ENCODE assay signal across 16 cellular contexts in genomic region chr9:6459718-6460117, GRCh38. TPM values are rescaled to one million over a fixed set of nuclear protein-coding genes. Genes with fewer than 3 reads are reported as not detected.
DNase-seq lines count a peak whose midpoint lies in the region; ATAC-seq, FAIRE-seq and TF ChIP-seq lines count a peak whose summit lies in the region.
"Had no signal": no experiment of that assay in that cellular context is flagged by ENCODE, and none has a peak within 500 bp of the region (broad histone marks: within the 10 kb centered on the region; RNA-seq: fewer than 3 reads in every experiment).

No MANE protein-coding gene starts in this region.

- DNase-seq in GM10266 (ENCODE audit: extremely low spot score) (no peak), GM18507 (ENCODE audit: extremely low spot score, insufficient read length, low read depth) (no peak), GM19239 (ENCODE audit: insufficient read length, low spot score) (no peak), endodermal cell (no peak)
- DNase-seq: BE2C; CD4-positive, alpha-beta memory T cell; DMS79; HCEC 1CT; HFFc6; KG1 had no signal

- peaks cover 39% of the 10 kb centered on the region for H3K36me3 Mint-ChIP-seq in endodermal cell (ENCODE audit: low read depth)

- H3K9ac ChIP-seq in endodermal cell (ENCODE audit: extremely low read depth, low read length, poor library complexity, severe bottlenecking), result no peak overlapping the region

- no peaks in the 10 kb centered on the region for H3K27me3 Mint-ChIP-seq in endodermal cell (ENCODE audit: insufficient read depth)
- H3K27me3 Mint-ChIP-seq: CD4-positive, alpha-beta memory T cell; IgD-negative memory B cell had no signal

- 96 to 100% methylated on average over 4 to 5 of the region's 5 CpGs for WGBS in endodermal cell (ENCODE audit: insufficient coverage in 1 of 2, insufficient read length in 1 of 2), 2 experiments

- H3K27ac ChIP-seq in endodermal cell (ENCODE audit: low read depth, low read length), result no peak overlapping the region
- H3K27ac ChIP-seq: A549, C4-2B had no signal

- TF ChIP-seq CTCF in GM10266 (IDR thresholded peaks at IDR 0.05; ENCODE audit: control insufficient read depth, insufficient read depth, low read depth, missing control alignments) (peak; percentile 1), endodermal cell (conservative IDR thresholded peaks at IDR 0.05) (no peak)

- peaks cover 37% of the 10 kb centered on the region for H3K36me3 ChIP-seq in endodermal cell (ENCODE audit: control insufficient read depth, insufficient read depth, low read length)

- peaks cover 7% of the 10 kb centered on the region for H3K9me3 Mint-ChIP-seq in endodermal cell
- H3K9me3 Mint-ChIP-seq: HFFc6 had no signal

- peak; percentile 29 for FAIRE-seq in GM18507 (lab: Jason Lieb, UNC)
- peak; percentile 53 for FAIRE-seq in GM19239 (lab: Jason Lieb, UNC)

- H3K27ac Mint-ChIP-seq in endodermal cell, result no peak overlapping the region
- H3K27ac Mint-ChIP-seq: HFFc6 had no signal

- H3K4me3 ChIP-seq in endodermal cell (ENCODE audit: low read length), result no peak overlapping the region
- H3K4me3 ChIP-seq: A549 had no signal

- H3K4me1 Mint-ChIP-seq in endodermal cell, result peaks cover 5% of the 10 kb centered on the region

- H3K4me1 ChIP-seq in endodermal cell (ENCODE audit: control insufficient read depth, insufficient read depth, low read length), result no peaks in the 10 kb centered on the region
- H3K4me1 ChIP-seq: A549, BE2C had no signal

- ATAC-seq in HG03460 (IDR thresholded peaks at IDR 0.05; ENCODE audit: unreplicated experiment) (peak; percentile 52), HG03520 (IDR thresholded peaks at IDR 0.05; ENCODE audit: unreplicated experiment) (no peak), GM21723 (IDR thresholded peaks at IDR 0.05; ENCODE audit: unreplicated experiment) (no peak)
- ATAC-seq: A549 had no signal

- no peak overlapping the region for H3K4me3 Mint-ChIP-seq in endodermal cell
- H3K4me3 Mint-ChIP-seq: CD4-positive, alpha-beta memory T cell; HFFc6 had no signal

- H3K9me3 ChIP-seq in endodermal cell (ENCODE audit: control insufficient read depth, low read length), result no peaks in the 10 kb centered on the region
- H3K9me3 ChIP-seq: A549, BE2C had no signal

- no peaks in the 10 kb centered on the region for H3K27me3 ChIP-seq in endodermal cell (ENCODE audit: control insufficient read depth, insufficient read depth, low read length, poor library complexity, severe bottlenecking)
- H3K27me3 ChIP-seq: BE2C had no signal

RNA-seq across cellular contexts. Expression of gene UHRF2, which starts 46.7 kb away (rescaled TPM):
- 10 to 100 TPM; 69.4 to 83.2 TPM for total RNA-seq in endodermal cell
- 51.8 TPM for polyA plus RNA-seq in endodermal cell (2013, experiment 1 of 2)
- polyA plus RNA-seq in endodermal cell (2013, experiment 2 of 2), result 50.1 TPM
